In genomic region chr11:75431533-75432525, GRCh38 we compare ENCODE assay signal across 1 cellular context.
TF ChIP-seq lines count a peak whose summit lies in the region.

No MANE protein-coding gene starts in this region.

TF ChIP-seq in HepG2, 621 proteins besides CTCF, POLR2A, EP300 and RAD21:
- TF ChIP-seq SP2 (CRISPR knock-in tag; IDR thresholded peaks at IDR 0.05) (no peak), JUNB (CRISPR knock-in tag; IDR thresholded peaks at IDR 0.05; ENCODE audit: borderline replicate concordance) (no peak), ZNF598 (CRISPR knock-in tag; IDR thresholded peaks at IDR 0.05; ENCODE audit: borderline replicate concordance) (0 out of 2 replicates have a peak, but pooled peaks have one; percentile 22)
